Comparison of ENCODE assay signal across 1 cellular context in genomic region chr16:17133851-17134250, GRCh38.
TF ChIP-seq lines count a peak whose summit lies in the region.

No MANE protein-coding gene starts in this region.

TF ChIP-seq in GM12878, 131 proteins besides CTCF, POLR2A, EP300 and RAD21 (continued from another document):
- TF ChIP-seq IRF5 (IDR thresholded peaks at IDR 0.05; ENCODE audit: borderline replicate concordance), result no peak
- no peak for TF ChIP-seq IRF3 (IDR thresholded peaks at IDR 0.05)
- TF ChIP-seq SREBF1 (IDR thresholded peaks at IDR 0.05; ENCODE audit: low read length), result no peak
- no peak for TF ChIP-seq JUND (IDR thresholded peaks at IDR 0.05; ENCODE audit: low read depth, low read length)
- no peak for TF ChIP-seq RUNX3 (IDR thresholded peaks at IDR 0.05; ENCODE audit: low read length)
- no peak for TF ChIP-seq HDAC6 (IDR thresholded peaks at IDR 0.05; ENCODE audit: unreplicated experiment)
- no peak for TF ChIP-seq CEBPZ (IDR thresholded peaks at IDR 0.05; ENCODE audit: low read depth, low read length)
